12 cellular contexts compared by ENCODE assay signal in genomic region chr2:8754056-8754790, GRCh38.
DNase-seq lines count a peak whose midpoint lies in the region; ATAC-seq and TF ChIP-seq lines count a peak whose summit lies in the region.
"Had no signal": no experiment of that assay in that cellular context is flagged by ENCODE, and none has a peak within 500 bp of the region (broad histone marks: within the 10 kb centered on the region; RNA-seq: fewer than 3 reads in every experiment).

No MANE protein-coding gene starts in this region.

- intact Hi-C loops in Right ventricle myocardium inferior (cut with DNase I) (no loop called here), head of caudate nucleus (cut with DNase I) (loop anchor here (5.0 to 10.0 kb wide), 2 partner anchors 59 to 83 kb away; partner anchors contain the start of gene KIDINS220), testis (cut with DNase I; ENCODE audit: low total_unique reads) (no loop called here)

- H3K36me3 ChIP-seq in right atrium auricular region (peaks cover 17% of the 10 kb centered on the region), testis (ENCODE audit: low read depth, missing control alignments) (no peaks in the 10 kb centered on the region)

- DNase-seq in Right ventricle myocardium inferior (ENCODE audit: missing footprints) (no peak), right atrium auricular region (ENCODE audit: low spot score) (no peak), astrocyte of the cerebellum (ENCODE audit: low read depth) (peak; percentile 28), head of caudate nucleus (peak in 36 of 42 donors; percentile 9 to 84 (median 60)), testis (peak; percentile 61), NCI-H187 treated with DMSO at 0.1 percent for 48 hours (lab: John Stamatoyannopoulos, UW) (no peak)
- DNase-seq: activated CD4-positive, alpha-beta T cell treated with anti-CD3 and anti-CD28 coated beads for 1 hour; activated gamma-delta T cell treated with Interleukin-2 at 50 U/mL for 16 hours; stimulated activated CD4-positive, alpha-beta T cell treated with anti-CD3 and anti-CD28 coated beads, Interleukin-12 subunit alpha, Interleukin-12 subunit beta, amount 100 ng/mL, for 4 hours; stimulated activated CD8-positive, alpha-beta memory T cell treated with anti-CD3 and anti-CD28 coated beads, Interleukin-4, amount 100 ng/mL, for 48 hours had no signal

- in situ Hi-C loops in astrocyte of the cerebellum (cut with HindIII; ENCODE audit: low sequenced_read_pairs): no loop called here

- H3K27me3 ChIP-seq in right atrium auricular region (no peaks in the 10 kb centered on the region), testis (no peaks in the 10 kb centered on the region)

- peaks cover 0 to 11% of the 10 kb centered on the region in 2 donors for H3K9me3 ChIP-seq in right atrium auricular region
- H3K9me3 ChIP-seq in testis: no peaks in the 10 kb centered on the region

- H3K4me3 ChIP-seq in right atrium auricular region (no peak overlapping the region), astrocyte of the cerebellum (ENCODE audit: low read depth, low read length) (no peak overlapping the region), testis (no peak overlapping the region)

- H3K4me1 ChIP-seq in right atrium auricular region: peaks cover 0 to 7% of the 10 kb centered on the region in 2 donors
- H3K4me1 ChIP-seq in testis: no peaks in the 10 kb centered on the region

- ATAC-seq in Right ventricle myocardium inferior: peak; percentile 52
- ATAC-seq in HG03571 (IDR thresholded peaks at IDR 0.05; ENCODE audit: unreplicated experiment): no peak
- ATAC-seq in GM18858 (IDR thresholded peaks at IDR 0.05; ENCODE audit: unreplicated experiment): no peak

- no peak for TF ChIP-seq POLR2A in testis (IDR thresholded peaks at IDR 0.05)

- H3K27ac ChIP-seq in right atrium auricular region (no peak overlapping the region), testis (no peak overlapping the region)

- TF ChIP-seq CTCF in right atrium auricular region (IDR thresholded peaks at IDR 0.05) (no peak), astrocyte of the cerebellum (IDR thresholded peaks at IDR 0.05; ENCODE audit: low read depth, low read length, missing control alignments) (no peak), testis (IDR thresholded peaks at IDR 0.05) (no peak)

Comparison
In these comparisons a context has a peak if more than half of its experiments do, and no peak if none do; other contexts are left out.
1. DNase-seq: peak in astrocyte of the cerebellum (single experiment), head of caudate nucleus (36 of 42) and testis (single experiment); none in Right ventricle myocardium inferior (single experiment), right atrium auricular region (single experiment) and NCI-H187 treated with DMSO at 0.1 percent for 48 hours (single experiment).